8 cellular contexts compared by ENCODE assay signal in genomic region chr3:72310028-72310987, GRCh38.
DNase-seq lines count a peak whose midpoint lies in the region; ATAC-seq and TF ChIP-seq lines count a peak whose summit lies in the region.

No MANE protein-coding gene starts in this region.

- DNase-seq in EL (peak; percentile 86), NOMO-1 treated with DMSO at 0.1 percent for 48 hours (lab: John Stamatoyannopoulos, UW; ENCODE audit: unreplicated experiment) (peak; percentile 94), breast epithelium (ENCODE audit: low spot score in 2 of 2) (no peak), mucosa of gallbladder (ENCODE audit: low spot score) (peak; percentile 14), posterior cingulate gyrus (no peak), DMS114 treated with DMSO at 0.1 percent for 48 hours (lab: John Stamatoyannopoulos, UW; ENCODE audit: unreplicated experiment) (no peak)

- H3K36me3 ChIP-seq in breast epithelium: no peaks in the 10 kb centered on the region

- H3K4me3 ChIP-seq in breast epithelium: peak overlapping the region in 1 of 3 donors; percentile 32

- no peak for TF ChIP-seq POLR2A in breast epithelium (IDR thresholded peaks at IDR 0.05)

- no peak for TF ChIP-seq CTCF in breast epithelium (IDR thresholded peaks at IDR 0.05)

- H3K9me3 ChIP-seq in breast epithelium: no peaks in the 10 kb centered on the region

- H3K27ac ChIP-seq in breast epithelium: peak overlapping the region; percentile 10 to 20

- H3K27me3 ChIP-seq in breast epithelium: no peaks in the 10 kb centered on the region

- ATAC-seq in GM19372 (IDR thresholded peaks at IDR 0.05; ENCODE audit: low read depth, unreplicated experiment) (peak; percentile 94), HG03342 (IDR thresholded peaks at IDR 0.05; ENCODE audit: unreplicated experiment) (peak; percentile 91)

- H3K4me1 ChIP-seq in breast epithelium: no peaks in the 10 kb centered on the region

- intact Hi-C loops in breast epithelium (cut with DNase I; ENCODE audit: low total_unique reads) (no loop called here), posterior cingulate gyrus (cut with DNase I) (no loop called here)

Comparison
In these comparisons a context has a peak if more than half of its experiments do, and no peak if none do; other contexts are left out.
1. DNase-seq: peak in EL (single experiment), NOMO-1 treated with DMSO at 0.1 percent for 48 hours (single experiment) and mucosa of gallbladder (single experiment); none in breast epithelium (0 of 2), posterior cingulate gyrus (0 of 10) and DMS114 treated with DMSO at 0.1 percent for 48 hours (single experiment).